Comparison of ENCODE assay signal across 8 cellular contexts in the genomic region with DNA sequence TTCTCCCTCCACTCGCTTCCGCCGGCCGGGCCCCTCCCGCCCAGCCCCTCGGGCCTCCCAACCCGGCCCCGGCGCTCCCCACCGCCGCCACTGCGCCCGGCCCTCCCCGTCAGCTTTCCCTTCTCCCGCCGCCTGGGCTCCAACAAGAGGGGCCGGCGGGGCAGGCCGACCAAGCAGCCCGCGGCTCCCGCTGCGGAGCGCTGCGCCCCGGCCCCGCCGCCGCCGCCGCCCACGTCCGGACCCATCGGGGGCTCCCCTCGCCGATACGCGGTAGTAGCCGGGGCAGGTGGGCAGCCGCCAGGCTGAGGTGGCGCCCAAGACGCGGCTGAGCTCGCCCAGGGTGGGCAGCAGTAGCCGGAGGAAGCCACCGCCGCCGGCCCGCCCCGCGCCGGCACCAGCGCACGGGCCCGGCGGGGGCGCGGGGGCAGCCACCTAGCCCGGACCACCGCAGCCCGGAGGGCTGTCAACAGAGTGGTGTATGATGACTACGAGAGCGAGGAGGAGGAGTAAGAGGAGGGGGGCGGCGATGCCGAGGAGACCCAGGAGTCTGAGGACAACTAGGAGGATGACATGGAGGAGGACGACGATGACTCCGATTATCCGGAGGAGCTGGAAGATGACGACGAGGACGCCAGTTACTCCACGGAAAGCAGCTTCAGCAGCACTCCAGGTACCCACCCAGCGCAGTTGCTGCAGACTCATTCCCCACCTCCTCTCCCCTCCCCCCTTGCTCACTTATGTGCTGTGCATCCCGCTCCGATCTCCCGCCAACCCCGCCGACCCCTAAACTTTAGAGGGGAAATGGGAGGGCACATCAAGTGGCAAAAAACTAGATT. TPM values are rescaled to one million over a fixed set of nuclear protein-coding genes. Genes with fewer than 3 reads are reported as not detected.
DNase-seq lines count a peak whose midpoint lies in the region; ATAC-seq and TF ChIP-seq lines count a peak whose summit lies in the region.

No MANE protein-coding gene starts in this region.

- H3K9ac ChIP-seq in adipocyte (ENCODE audit: low read length): peak overlapping the region; percentile 87

- H3K36me3 ChIP-seq in Peyer's patch (no peaks in the 10 kb centered on the region), adipocyte (ENCODE audit: control insufficient read depth, insufficient read depth, low read length, severe bottlenecking) (no peaks in the 10 kb centered on the region), heart right ventricle (peaks cover 0 to under 1% (median 0%) of the 10 kb centered on the region in 9 donors)

- ATAC-seq in GM19043 (IDR thresholded peaks at IDR 0.05; ENCODE audit: low read depth, unreplicated experiment) (peak; percentile 42), HG03342 (IDR thresholded peaks at IDR 0.05; ENCODE audit: unreplicated experiment) (peak; percentile 38), heart right ventricle (peak in 7 of 8 donors; percentile 43 to 81 (median 75))

- 0 to 1% methylated on average over 62 to 80 of the region's 80 CpGs for WGBS in heart right ventricle, 2 donors

- intact Hi-C loops in heart right ventricle (cut with DNase I): loop anchor here in 8 of 10 donors (5.0 kb wide), 2 partner anchors 130 to 135 kb away; partner anchors contain the start of gene RHOT1 (in 2 of the 8)

- H3K9me3 ChIP-seq in Peyer's patch: no peaks in the 10 kb centered on the region
- H3K9me3 ChIP-seq in adipocyte (ENCODE audit: control insufficient read depth, low read length): no peaks in the 10 kb centered on the region
- H3K9me3 ChIP-seq in heart right ventricle: no peaks in the 10 kb centered on the region

- H3K4me3 ChIP-seq in Peyer's patch: peak overlapping the region; percentile 84 to 97 (median 90)
- peak overlapping the region; percentile 93 for H3K4me3 ChIP-seq in adipocyte (ENCODE audit: low read length)
- H3K4me3 ChIP-seq in heart right ventricle: peak overlapping the region; percentile 65 to 85 (median 76)

- no peaks in the 10 kb centered on the region for H3K27me3 ChIP-seq in Peyer's patch
- H3K27me3 ChIP-seq in adipocyte (replicated peaks; ENCODE audit: control insufficient read depth, insufficient read depth, low read length): no peaks in the 10 kb centered on the region
- H3K27me3 ChIP-seq in heart right ventricle: no peaks in the 10 kb centered on the region

- DNase-seq in Ammon's horn (ENCODE audit: low spot score) (peak; percentile 70), Peyer's patch (peak in 2 of 3 donors; percentile 51 to 64), adipocyte (ENCODE audit: low read depth) (peak; percentile 52), heart right ventricle (peak in 1 of 2 donors; percentile 15), pons (ENCODE audit: low spot score) (peak; percentile 45), GF-D8 (lab: John Stamatoyannopoulos, UW) (no peak)

- H3K4me1 ChIP-seq in Peyer's patch (peaks cover 0 to 15% (median 9%) of the 10 kb centered on the region in 4 donors), adipocyte (ENCODE audit: control insufficient read depth, insufficient read depth, low read length) (peaks cover 9% of the 10 kb centered on the region), heart right ventricle (peaks cover 3 to 33% (median 24%) of the 10 kb centered on the region in 9 donors)

- H3K27ac ChIP-seq in Peyer's patch (peak overlapping the region; percentile 87 to 93 (median 90)), heart right ventricle (peak overlapping the region in 9 of 10 donors; percentile 75 to 94 (median 85))

- TF ChIP-seq POLR2A in Peyer's patch (IDR thresholded peaks at IDR 0.05): no peak

- no peak for TF ChIP-seq CTCF in Peyer's patch (IDR thresholded peaks at IDR 0.05)
- TF ChIP-seq CTCF in heart right ventricle (IDR thresholded peaks at IDR 0.05): peak in 3 of 9 donors; percentile 3 to 17 (median 10)

RNA-seq across cellular contexts. Expression of gene LRRC37B, which starts 0.5 kb away (rescaled TPM):
- total RNA-seq in Peyer's patch (100 to 1,000 TPM in 1 of 4 donors, 10 to 100 TPM in 3; 31.7 to 130 (median 36.5) TPM), heart right ventricle (1 to 10 TPM; 3.1 to 4.7 (median 3.8) TPM)
- polyA plus RNA-seq in heart right ventricle: 10 to 100 TPM in 1 of 2 donors, 1 to 10 TPM in 1; 3.2 to 11.9 TPM

Comparison
In these comparisons a context has a peak if more than half of its experiments do, and no peak if none do; other contexts are left out.
1. RNA of gene LRRC37B, which starts 0.5 kb away (total RNA-seq): 31.7 to 130 TPM in Peyer's patch; 3.1 to 4.7 TPM in heart right ventricle; every median in the first group is over 4 times any median in the second.
2. Peak in every context shown above with its lines, with median percentiles within 50 percentile points of each other: ATAC-seq and H3K4me3 ChIP-seq.